In the genomic region with DNA sequence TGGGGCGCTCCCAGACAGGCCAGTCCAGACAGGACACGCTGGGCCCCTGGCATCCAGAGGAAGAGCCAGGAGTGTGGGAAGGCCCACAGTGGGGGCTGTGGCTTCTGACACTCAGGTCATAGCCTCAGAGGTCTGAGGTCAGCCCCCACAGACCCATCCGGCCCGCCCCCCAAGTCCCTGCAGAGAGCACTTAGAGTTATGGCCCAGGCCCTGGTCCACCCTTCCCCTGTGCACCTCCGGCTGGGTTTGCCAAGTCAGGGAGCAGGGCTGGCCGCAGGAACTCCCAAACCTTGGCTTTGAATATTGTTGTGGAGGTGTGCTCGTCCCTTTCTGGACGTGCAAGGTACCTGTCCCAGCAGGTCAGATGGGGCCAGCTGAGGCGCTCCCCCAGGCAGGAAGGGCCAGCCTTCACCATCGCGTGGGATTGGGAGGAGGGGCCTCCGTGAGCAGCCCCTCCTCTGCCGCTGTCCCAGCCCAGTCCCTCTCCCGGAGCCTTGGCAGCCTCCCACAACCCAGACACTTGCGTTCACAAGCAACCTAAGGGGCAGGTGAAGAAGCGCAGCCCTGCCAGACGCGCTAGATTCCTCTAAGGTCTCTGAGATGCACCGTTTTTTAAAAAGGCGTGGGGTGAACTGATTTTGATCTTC, we compare ENCODE assay signal across 2 cellular contexts.
A peak's percentile ranks its signal among the peaks of the same experiment; 100 is the strongest.
TF ChIP-seq lines count a peak whose summit lies in the region.

No MANE protein-coding gene starts in this region.

TF ChIP-seq in IMR-90, 13 proteins besides CTCF, POLR2A, EP300 and RAD21:
- TF ChIP-seq NFE2L2 (IDR thresholded peaks at IDR 0.05; ENCODE audit: low read depth, low read length): no peak
- no peak for TF ChIP-seq MAZ (IDR thresholded peaks at IDR 0.05; ENCODE audit: borderline replicate concordance, low read depth, low read length)
- TF ChIP-seq RCOR1 (IDR thresholded peaks at IDR 0.05; ENCODE audit: insufficient replicate concordance, low read length): no peak
- TF ChIP-seq, protein P1, sequence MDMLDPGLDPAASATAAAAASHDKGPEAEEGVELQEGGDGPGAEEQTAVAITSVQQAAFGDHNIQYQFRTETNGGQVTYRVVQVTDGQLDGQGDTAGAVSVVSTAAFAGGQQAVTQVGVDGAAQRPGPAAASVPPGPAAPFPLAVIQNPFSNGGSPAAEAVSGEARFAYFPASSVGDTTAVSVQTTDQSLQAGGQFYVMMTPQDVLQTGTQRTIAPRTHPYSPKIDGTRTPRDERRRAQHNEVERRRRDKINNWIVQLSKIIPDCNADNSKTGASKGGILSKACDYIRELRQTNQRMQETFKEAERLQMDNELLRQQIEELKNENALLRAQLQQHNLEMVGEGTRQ (IDR thresholded peaks at IDR 0.05; ENCODE audit: low read depth, low read length): no peak
- no peak for TF ChIP-seq FOS (IDR thresholded peaks at IDR 0.05; ENCODE audit: low read depth, low read length)
- TF ChIP-seq CEBPB (IDR thresholded peaks at IDR 0.05; ENCODE audit: low read depth, low read length): no peak
- no peak for TF ChIP-seq CHD1 (IDR thresholded peaks at IDR 0.05; ENCODE audit: low read depth, low read length)
- TF ChIP-seq, protein P2, sequence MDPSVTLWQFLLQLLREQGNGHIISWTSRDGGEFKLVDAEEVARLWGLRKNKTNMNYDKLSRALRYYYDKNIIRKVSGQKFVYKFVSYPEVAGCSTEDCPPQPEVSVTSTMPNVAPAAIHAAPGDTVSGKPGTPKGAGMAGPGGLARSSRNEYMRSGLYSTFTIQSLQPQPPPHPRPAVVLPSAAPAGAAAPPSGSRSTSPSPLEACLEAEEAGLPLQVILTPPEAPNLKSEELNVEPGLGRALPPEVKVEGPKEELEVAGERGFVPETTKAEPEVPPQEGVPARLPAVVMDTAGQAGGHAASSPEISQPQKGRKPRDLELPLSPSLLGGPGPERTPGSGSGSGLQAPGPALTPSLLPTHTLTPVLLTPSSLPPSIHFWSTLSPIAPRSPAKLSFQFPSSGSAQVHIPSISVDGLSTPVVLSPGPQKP (IDR thresholded peaks at IDR 0.05; ENCODE audit: borderline replicate concordance, low read depth, low read length): no peak

TF ChIP-seq in GM12878, 131 proteins besides CTCF, POLR2A, EP300 and RAD21:
- TF ChIP-seq, protein P3, sequence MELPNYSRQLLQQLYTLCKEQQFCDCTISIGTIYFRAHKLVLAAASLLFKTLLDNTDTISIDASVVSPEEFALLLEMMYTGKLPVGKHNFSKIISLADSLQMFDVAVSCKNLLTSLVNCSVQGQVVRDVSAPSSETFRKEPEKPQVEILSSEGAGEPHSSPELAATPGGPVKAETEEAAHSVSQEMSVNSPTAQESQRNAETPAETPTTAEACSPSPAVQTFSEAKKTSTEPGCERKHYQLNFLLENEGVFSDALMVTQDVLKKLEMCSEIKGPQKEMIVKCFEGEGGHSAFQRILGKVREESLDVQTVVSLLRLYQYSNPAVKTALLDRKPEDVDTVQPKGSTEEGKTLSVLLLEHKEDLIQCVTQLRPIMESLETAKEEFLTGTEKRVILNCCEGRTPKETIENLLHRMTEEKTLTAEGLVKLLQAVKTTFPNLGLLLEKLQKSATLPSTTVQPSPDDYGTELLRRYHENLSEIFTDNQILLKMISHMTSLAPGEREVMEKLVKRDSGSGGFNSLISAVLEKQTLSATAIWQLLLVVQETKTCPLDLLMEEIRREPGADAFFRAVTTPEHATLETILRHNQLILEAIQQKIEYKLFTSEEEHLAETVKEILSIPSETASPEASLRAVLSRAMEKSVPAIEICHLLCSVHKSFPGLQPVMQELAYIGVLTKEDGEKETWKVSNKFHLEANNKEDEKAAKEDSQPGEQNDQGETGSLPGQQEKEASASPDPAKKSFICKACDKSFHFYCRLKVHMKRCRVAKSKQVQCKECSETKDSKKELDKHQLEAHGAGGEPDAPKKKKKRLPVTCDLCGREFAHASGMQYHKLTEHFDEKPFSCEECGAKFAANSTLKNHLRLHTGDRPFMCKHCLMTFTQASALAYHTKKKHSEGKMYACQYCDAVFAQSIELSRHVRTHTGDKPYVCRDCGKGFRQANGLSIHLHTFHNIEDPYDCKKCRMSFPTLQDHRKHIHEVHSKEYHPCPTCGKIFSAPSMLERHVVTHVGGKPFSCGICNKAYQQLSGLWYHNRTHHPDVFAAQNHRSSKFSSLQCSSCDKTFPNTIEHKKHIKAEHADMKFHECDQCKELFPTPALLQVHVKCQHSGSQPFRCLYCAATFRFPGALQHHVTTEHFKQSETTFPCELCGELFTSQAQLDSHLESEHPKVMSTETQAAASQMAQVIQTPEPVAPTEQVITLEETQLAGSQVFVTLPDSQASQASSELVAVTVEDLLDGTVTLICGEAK (IDR thresholded peaks at IDR 0.05; ENCODE audit: borderline replicate concordance): peak; percentile 2; the same call in 1 of the 2 replicates
- TF ChIP-seq RCOR1 (conservative IDR thresholded peaks at IDR 0.05; ENCODE audit: low read depth, low read length): 0 out of 2 replicates have a peak, but pooled peaks have one; percentile 79
- TF ChIP-seq, protein P4, sequence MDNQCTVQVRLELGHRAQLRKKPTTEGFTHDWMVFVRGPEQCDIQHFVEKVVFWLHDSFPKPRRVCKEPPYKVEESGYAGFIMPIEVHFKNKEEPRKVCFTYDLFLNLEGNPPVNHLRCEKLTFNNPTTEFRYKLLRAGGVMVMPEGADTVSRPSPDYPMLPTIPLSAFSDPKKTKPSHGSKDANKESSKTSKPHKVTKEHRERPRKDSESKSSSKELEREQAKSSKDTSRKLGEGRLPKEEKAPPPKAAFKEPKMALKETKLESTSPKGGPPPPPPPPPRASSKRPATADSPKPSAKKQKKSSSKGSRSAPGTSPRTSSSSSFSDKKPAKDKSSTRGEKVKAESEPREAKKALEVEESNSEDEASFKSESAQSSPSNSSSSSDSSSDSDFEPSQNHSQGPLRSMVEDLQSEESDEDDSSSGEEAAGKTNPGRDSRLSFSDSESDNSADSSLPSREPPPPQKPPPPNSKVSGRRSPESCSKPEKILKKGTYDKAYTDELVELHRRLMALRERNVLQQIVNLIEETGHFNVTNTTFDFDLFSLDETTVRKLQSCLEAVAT (IDR thresholded peaks at IDR 0.05): peak; percentile 33; the same call in 1 of the 2 replicates
- TF ChIP-seq NR2F1 (conservative IDR thresholded peaks at IDR 0.05): peak; percentile 51
- peak; percentile 68; the same call in 1 of the 2 replicates for TF ChIP-seq SMARCA5 (IDR thresholded peaks at IDR 0.05)
- TF ChIP-seq, protein P5, sequence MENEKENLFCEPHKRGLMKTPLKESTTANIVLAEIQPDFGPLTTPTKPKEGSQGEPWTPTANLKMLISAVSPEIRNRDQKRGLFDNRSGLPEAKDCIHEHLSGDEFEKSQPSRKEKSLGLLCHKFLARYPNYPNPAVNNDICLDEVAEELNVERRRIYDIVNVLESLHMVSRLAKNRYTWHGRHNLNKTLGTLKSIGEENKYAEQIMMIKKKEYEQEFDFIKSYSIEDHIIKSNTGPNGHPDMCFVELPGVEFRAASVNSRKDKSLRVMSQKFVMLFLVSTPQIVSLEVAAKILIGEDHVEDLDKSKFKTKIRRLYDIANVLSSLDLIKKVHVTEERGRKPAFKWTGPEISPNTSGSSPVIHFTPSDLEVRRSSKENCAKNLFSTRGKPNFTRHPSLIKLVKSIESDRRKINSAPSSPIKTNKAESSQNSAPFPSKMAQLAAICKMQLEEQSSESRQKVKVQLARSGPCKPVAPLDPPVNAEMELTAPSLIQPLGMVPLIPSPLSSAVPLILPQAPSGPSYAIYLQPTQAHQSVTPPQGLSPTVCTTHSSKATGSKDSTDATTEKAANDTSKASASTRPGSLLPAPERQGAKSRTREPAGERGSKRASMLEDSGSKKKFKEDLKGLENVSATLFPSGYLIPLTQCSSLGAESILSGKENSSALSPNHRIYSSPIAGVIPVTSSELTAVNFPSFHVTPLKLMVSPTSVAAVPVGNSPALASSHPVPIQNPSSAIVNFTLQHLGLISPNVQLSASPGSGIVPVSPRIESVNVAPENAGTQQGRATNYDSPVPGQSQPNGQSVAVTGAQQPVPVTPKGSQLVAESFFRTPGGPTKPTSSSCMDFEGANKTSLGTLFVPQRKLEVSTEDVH (IDR thresholded peaks at IDR 0.05; ENCODE audit: low read depth, partially characterized antibody): no peak
- TF ChIP-seq SMAD1 (IDR thresholded peaks at IDR 0.05; ENCODE audit: low read depth, partially characterized antibody): peak; percentile 32
- TF ChIP-seq, protein P6, sequence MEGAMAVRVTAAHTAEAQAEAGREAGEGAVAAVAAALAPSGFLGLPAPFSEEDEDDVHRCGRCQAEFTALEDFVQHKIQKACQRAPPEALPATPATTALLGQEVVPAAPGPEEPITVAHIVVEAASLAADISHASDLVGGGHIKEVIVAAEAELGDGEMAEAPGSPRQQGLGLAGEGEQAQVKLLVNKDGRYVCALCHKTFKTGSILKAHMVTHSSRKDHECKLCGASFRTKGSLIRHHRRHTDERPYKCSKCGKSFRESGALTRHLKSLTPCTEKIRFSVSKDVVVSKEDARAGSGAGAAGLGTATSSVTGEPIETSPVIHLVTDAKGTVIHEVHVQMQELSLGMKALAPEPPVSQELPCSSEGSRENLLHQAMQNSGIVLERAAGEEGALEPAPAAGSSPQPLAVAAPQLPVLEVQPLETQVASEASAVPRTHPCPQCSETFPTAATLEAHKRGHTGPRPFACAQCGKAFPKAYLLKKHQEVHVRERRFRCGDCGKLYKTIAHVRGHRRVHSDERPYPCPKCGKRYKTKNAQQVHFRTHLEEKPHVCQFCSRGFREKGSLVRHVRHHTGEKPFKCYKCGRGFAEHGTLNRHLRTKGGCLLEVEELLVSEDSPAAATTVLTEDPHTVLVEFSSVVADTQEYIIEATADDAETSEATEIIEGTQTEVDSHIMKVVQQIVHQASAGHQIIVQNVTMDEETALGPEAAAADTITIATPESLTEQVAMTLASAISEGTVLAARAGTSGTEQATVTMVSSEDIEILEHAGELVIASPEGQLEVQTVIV (IDR thresholded peaks at IDR 0.05; ENCODE audit: borderline replicate concordance, partially characterized antibody): no peak
